ENCODE assay signal across 14 cellular contexts in the genomic region with DNA sequence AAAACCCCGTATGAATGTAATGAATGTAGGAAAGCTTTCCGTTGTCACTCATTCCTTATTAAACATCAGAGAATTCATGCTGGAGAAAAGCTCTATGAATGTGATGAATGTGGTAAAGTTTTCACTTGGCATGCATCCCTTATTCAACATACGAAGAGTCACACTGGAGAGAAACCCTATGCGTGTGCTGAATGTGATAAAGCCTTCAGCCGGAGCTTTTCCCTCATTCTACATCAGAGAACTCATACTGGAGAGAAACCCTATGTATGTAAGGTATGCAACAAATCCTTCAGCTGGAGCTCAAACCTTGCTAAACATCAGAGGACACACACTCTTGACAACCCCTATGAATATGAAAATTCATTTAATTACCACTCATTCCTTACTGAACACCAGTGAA. TPM values are rescaled to one million over a fixed set of nuclear protein-coding genes. Genes with fewer than 3 reads are reported as not detected.
DNase-seq lines count a peak whose midpoint lies in the region; ATAC-seq and TF ChIP-seq lines count a peak whose summit lies in the region.
"Had no signal": no experiment of that assay in that cellular context is flagged by ENCODE, and none has a peak within 500 bp of the region (broad histone marks: within the 10 kb centered on the region; RNA-seq: fewer than 3 reads in every experiment).

No MANE protein-coding gene starts in this region.

- peak; percentile 37 for DNase-seq in ACHN
- peak; percentile 12 for DNase-seq in GM12865 (ENCODE audit: low read depth)
- DNase-seq in astrocyte of the hippocampus (ENCODE audit: low read depth, low spot score), result peak; percentile 7
- peak; percentile 9 for DNase-seq in iPS DF 19.7 (ENCODE audit: low read depth, low spot score)
- no peak for DNase-seq in NCI-H524 treated with DMSO at 0.1 percent for 48 hours (lab: John Stamatoyannopoulos, UW)
- DNase-seq in caudate nucleus (lab: John Stamatoyannopoulos, UW), result no peak
- DNase-seq in ureter (ENCODE audit: low spot score), result no peak
- DNase-seq: activated CD8-positive, alpha-beta memory T cell treated with anti-CD3 and anti-CD28 coated beads, Interleukin-2, amount 50 U/mL, for 4 hours; AML-193; GOT3; MM.1S; stimulated activated CD8-positive, alpha-beta memory T cell treated with anti-CD3 and anti-CD28 coated beads, Interleukin-4, amount 100 ng/mL, for 48 hours had no signal

- no peak for TF ChIP-seq CTCF in GM12865 (IDR thresholded peaks at IDR 0.05; ENCODE audit: insufficient read depth, low read depth, low read length, missing control alignments)

- in situ Hi-C loops in ACHN (cut with HindIII; ENCODE audit: low pct_ligation_motif_present, low pct_unique_long_range_greater_than_20kb, low sequenced_read_pairs), result no loop called here

- H3K27ac ChIP-seq in caudate nucleus (ENCODE audit: low read depth, low read length), result no peak overlapping the region

- ATAC-seq in GM18498 (IDR thresholded peaks at IDR 0.05; ENCODE audit: unreplicated experiment), result no peak
- ATAC-seq: WTC11 had no signal

- H3K4me3 ChIP-seq in GM12865 (ENCODE audit: low read depth, low read length), result no peak overlapping the region

RNA-seq across cellular contexts. Expression of a gene that starts 23.8 kb away (rescaled TPM):
- 3.5 TPM for total RNA-seq in ureter

RNA-seq across cellular contexts. Expression of a gene that starts 24.2 kb away (rescaled TPM):
- total RNA-seq in ureter, result 23.3 TPM

RNA-seq across cellular contexts. Expression of a gene that starts 25.5 kb away (rescaled TPM):
- total RNA-seq in ureter, result 26.9 TPM

Comparison
In these comparisons a context has a peak if more than half of its experiments do, and no peak if none do; other contexts are left out.
1. DNase-seq: peak in ACHN (single experiment), GM12865 (single experiment), astrocyte of the hippocampus (single experiment) and iPS DF 19.7 (single experiment); none in NCI-H524 treated with DMSO at 0.1 percent for 48 hours (single experiment), caudate nucleus (0 of 61) and ureter (single experiment).